In the genomic region with DNA sequence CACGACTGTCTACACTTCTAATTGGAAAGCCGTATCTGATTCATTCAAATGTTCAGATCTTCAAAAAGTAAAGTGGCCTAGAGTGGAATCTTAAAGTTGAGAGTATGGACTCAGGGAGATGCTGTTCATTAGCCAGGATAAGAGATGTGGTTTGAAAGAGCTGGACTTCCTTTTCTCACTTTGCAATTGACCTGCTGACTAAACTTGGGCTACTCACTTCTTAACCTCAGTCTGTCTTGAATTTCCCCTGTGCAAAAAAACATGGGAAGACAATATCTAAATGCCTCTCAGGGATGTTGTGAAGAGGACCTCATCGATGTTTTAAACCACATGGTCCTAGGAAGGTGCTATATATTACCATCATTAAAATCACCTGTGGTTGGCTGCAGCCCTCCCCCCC, we compare ENCODE assay signal across 13 cellular contexts.
A peak's percentile ranks its signal among the peaks of the same experiment; 100 is the strongest.
DNase-seq lines count a peak whose midpoint lies in the region; ATAC-seq and TF ChIP-seq lines count a peak whose summit lies in the region.
"Had no signal": no experiment of that assay in that cellular context is flagged by ENCODE, and none has a peak within 500 bp of the region (broad histone marks: within the 10 kb centered on the region; RNA-seq: fewer than 3 reads in every experiment).

No MANE protein-coding gene starts in this region.

- dilution Hi-C loops in mammary epithelial cell (cut with HindIII; ENCODE audit: low sequenced_read_pairs) = no loop called here

- CTCF ChIA-PET in mammary epithelial cell (lab: Charles Lee; ENCODE audit: low non-redundant PET) = no interaction called here

- H3K4me2 ChIP-seq in mammary epithelial cell (ENCODE audit: insufficient read depth, low read depth, low read length) = no peak overlapping the region
- peak overlapping the region; percentile 26 for H3K4me2 ChIP-seq in OCI-LY3 (ENCODE audit: low read length)
- H3K4me2 ChIP-seq: SK-N-SH had no signal

- H3K36me3 ChIP-seq in breast epithelium (no peaks in the 10 kb centered on the region), mammary epithelial cell (ENCODE audit: insufficient read depth, low read length) (no peaks in the 10 kb centered on the region), OCI-LY3 (replicated peaks; ENCODE audit: low read depth, low read length) (peaks cover 92% of the 10 kb centered on the region), HAP-1 (replicated peaks) (no peaks in the 10 kb centered on the region), left lung (no peaks in the 10 kb centered on the region)
- H3K36me3 ChIP-seq: upper lobe of left lung had no signal

- no TSS peak for BruUV-seq in mammary epithelial cell (replicated peaks; lab: Mats Ljungman, UMichigan)

- H3K4me3 ChIP-seq in breast epithelium (no peak overlapping the region), mammary epithelial cell (replicated peaks in 1 of 3; ENCODE audit: insufficient read depth in 1 of 3, low read depth in 2 of 3, low read length in 3 of 3) (no peak overlapping the region), OCI-LY3 (ENCODE audit: low read length) (no peak overlapping the region), HAP-1 (no peak overlapping the region), left lung (no peak overlapping the region)
- H3K4me3 ChIP-seq: upper lobe of left lung had no signal

- no peaks in the 10 kb centered on the region for H3K27me3 ChIP-seq in breast epithelium
- no peaks in the 10 kb centered on the region for H3K27me3 ChIP-seq in mammary epithelial cell (ENCODE audit: insufficient read depth, low read length)
- no peaks in the 10 kb centered on the region for H3K27me3 ChIP-seq in OCI-LY3 (ENCODE audit: low read depth, low read length)
- no peaks in the 10 kb centered on the region for H3K27me3 ChIP-seq in HAP-1 (ENCODE audit: low read depth)
- no peaks in the 10 kb centered on the region for H3K27me3 ChIP-seq in left lung
- H3K27me3 ChIP-seq: upper lobe of left lung had no signal

- H4K20me1 ChIP-seq in mammary epithelial cell (ENCODE audit: insufficient read depth, low read length) = no peaks in the 10 kb centered on the region
- peaks cover 94% of the 10 kb centered on the region for H4K20me1 ChIP-seq in OCI-LY3 (ENCODE audit: insufficient read depth, low read length)

- H3K27ac ChIP-seq in breast epithelium (peak overlapping the region; percentile 10 to 52), mammary epithelial cell (ENCODE audit: insufficient read depth, low read depth, low read length) (no peak overlapping the region), OCI-LY3 (ENCODE audit: low read length) (peak overlapping the region; percentile 2; the same call in 1 of the 2 replicates), left lung (no peak overlapping the region)
- H3K27ac ChIP-seq: upper lobe of left lung had no signal

- in situ Hi-C loops in mammary epithelial cell (cut with MboI; ENCODE audit: low sequenced_read_pairs in 2 of 2) = no loop called here
- in situ Hi-C loops in HAP-1 (cut with MboI; ENCODE audit: low sequenced_read_pairs) = no loop called here

- no peak for DNase-seq in breast epithelium (ENCODE audit: low spot score in 2 of 2)
- DNase-seq in mammary epithelial cell = no peak
- no peak for DNase-seq in NCI-H1105 treated with DMSO at 0.1 percent for 48 hours (lab: John Stamatoyannopoulos, UW)
- DNase-seq in hypothalamus (lab: John Stamatoyannopoulos, UW) = no peak
- DNase-seq in HAP-1 (ENCODE audit: low spot score in 2 of 2) = no peak
- DNase-seq in left lung = no peak
- DNase-seq: activated CD4-positive, alpha-beta T cell treated with anti-CD3 and anti-CD28 coated beads, Interleukin-2, amount 50 U/mL, for 48 hours; amniotic stem cell; NCI-H1436 treated with DMSO at 0.1 percent for 48 hours; SK-N-SH; upper lobe of left lung had no signal

- no peak overlapping the region for H3K9ac ChIP-seq in mammary epithelial cell (ENCODE audit: insufficient read depth, low read length)
- H3K9ac ChIP-seq in OCI-LY3 (ENCODE audit: low read length) = no peak overlapping the region
- H3K9ac ChIP-seq: SK-N-SH had no signal

- H3K9me3 ChIP-seq in breast epithelium (no peaks in the 10 kb centered on the region), mammary epithelial cell (replicated peaks; ENCODE audit: insufficient read depth, low read length) (no peaks in the 10 kb centered on the region), OCI-LY3 (ENCODE audit: insufficient read depth, low read length) (no peaks in the 10 kb centered on the region), HAP-1 (no peaks in the 10 kb centered on the region), left lung (no peaks in the 10 kb centered on the region)
- H3K9me3 ChIP-seq: SK-N-SH, upper lobe of left lung had no signal

- ATAC-seq in HG02588 (IDR thresholded peaks at IDR 0.05; ENCODE audit: unreplicated experiment) = peak; percentile 65
- no peak for ATAC-seq in left lung

- 95% methylated on average over 3 of the region's 3 CpGs for WGBS in mammary epithelial cell (ENCODE audit: low coverage, missing lambda C conversion rate)

- intact Hi-C loops in breast epithelium (cut with DNase I; ENCODE audit: low total_unique reads) = no loop called here
- intact Hi-C loops in mammary epithelial cell (cut with micrococcal nuclease) = no loop called here
- intact Hi-C loops in left lung (cut with DNase I) = no loop called here

- H2AFZ ChIP-seq in mammary epithelial cell (ENCODE audit: low read depth, low read length) (no peak overlapping the region), OCI-LY3 (ENCODE audit: low read depth, low read length) (no peak overlapping the region)

- TF ChIP-seq CTCF in breast epithelium (IDR thresholded peaks at IDR 0.05) = no peak
- no peak for TF ChIP-seq CTCF in mammary epithelial cell (conservative IDR thresholded peaks at IDR 0.05 in 1 of 2, IDR thresholded peaks at IDR 0.05 in 1 of 2; ENCODE audit: extremely low read depth in 1 of 2, insufficient read depth in 1 of 2, low read depth in 1 of 2, low read length in 2 of 2)
- TF ChIP-seq CTCF in OCI-LY3 (IDR thresholded peaks at IDR 0.05; ENCODE audit: low read depth, low read length) = no peak
- TF ChIP-seq CTCF in left lung (IDR thresholded peaks at IDR 0.05) = no peak

- no peak for TF ChIP-seq POLR2A in breast epithelium (IDR thresholded peaks at IDR 0.05)

- H3K79me2 ChIP-seq in mammary epithelial cell (ENCODE audit: insufficient read depth, low read length) (no peaks in the 10 kb centered on the region), OCI-LY3 (ENCODE audit: low read length) (peaks cover 97% of the 10 kb centered on the region)

- H3K4me1 ChIP-seq in breast epithelium = peaks cover 4 to 10% of the 10 kb centered on the region in 2 donors
- peaks cover 12% of the 10 kb centered on the region for H3K4me1 ChIP-seq in mammary epithelial cell (ENCODE audit: insufficient read depth, low read length)
- H3K4me1 ChIP-seq in OCI-LY3 (ENCODE audit: low read length) = peaks cover 41% of the 10 kb centered on the region
- no peaks in the 10 kb centered on the region for H3K4me1 ChIP-seq in HAP-1
- peaks cover 0 to 32% of the 10 kb centered on the region in 2 donors for H3K4me1 ChIP-seq in left lung

Comparison
In these comparisons a context has a peak if more than half of its experiments do, and no peak if none do; other contexts are left out.
1. H3K27ac ChIP-seq: peak in breast epithelium (2 of 2) and OCI-LY3 (single experiment); none in mammary epithelial cell (single experiment) and left lung (0 of 2).